ENCODE assay signal across 26 cellular contexts in genomic region chr9:124332756-124333155, GRCh38.
DNase-seq lines count a peak whose midpoint lies in the region; ATAC-seq, FAIRE-seq and TF ChIP-seq lines count a peak whose summit lies in the region.
"Had no signal": no experiment of that assay in that cellular context is flagged by ENCODE, and none has a peak within 500 bp of the region (broad histone marks: within the 10 kb centered on the region; RNA-seq: fewer than 3 reads in every experiment).

No MANE protein-coding gene starts in this region.

- TF ChIP-seq CTCF in endothelial cell (IDR thresholded peaks at IDR 0.05; ENCODE audit: unreplicated experiment), result no peak
- TF ChIP-seq CTCF in neural crest cell (conservative IDR thresholded peaks at IDR 0.05), result no peak
- no peak for TF ChIP-seq CTCF in psoas muscle (IDR thresholded peaks at IDR 0.05)
- no peak for TF ChIP-seq CTCF in CD8-positive, alpha-beta T cell (IDR thresholded peaks at IDR 0.05)

- H3K9ac ChIP-seq in Karpas-422 (ENCODE audit: low read length), result no peak overlapping the region

- WGBS in psoas muscle, 3 donors, result 59 to 66% (median 61%) methylated on average over 17 to 18 of the region's 18 CpGs

- H3K9me2 ChIP-seq in Karpas-422 (replicated peaks; ENCODE audit: insufficient read depth, low read length), result no peaks in the 10 kb centered on the region

- no peak overlapping the region for H2AFZ ChIP-seq in Karpas-422 (ENCODE audit: low read length)
- H2AFZ ChIP-seq: PC-9 had no signal

- intact Hi-C loops in psoas muscle (cut with DNase I), result no loop called here
- intact Hi-C loops in CD8-positive, alpha-beta T cell (cut with DNase I, micrococcal nuclease), result no loop called here

- H3K4me3 Mint-ChIP-seq in endothelial cell (ENCODE audit: unreplicated experiment) (peak overlapping the region; percentile 25), neural crest cell (no peak overlapping the region)
- H3K4me3 Mint-ChIP-seq in CD8-positive, alpha-beta T cell, result no peak overlapping the region
- H3K4me3 Mint-ChIP-seq: CD4-positive, CD25-positive, alpha-beta regulatory T cell had no signal

- H3K9me3 ChIP-seq in SJCRH30 (replicated peaks) (no peaks in the 10 kb centered on the region), psoas muscle (peaks cover 4% of the 10 kb centered on the region), Karpas-422 (ENCODE audit: low read length) (no peaks in the 10 kb centered on the region)
- H3K9me3 ChIP-seq in CD8-positive, alpha-beta T cell (ENCODE audit: low read length), result no peaks in the 10 kb centered on the region

- H3K27me3 Mint-ChIP-seq in endothelial cell (ENCODE audit: unreplicated experiment) (peaks cover 7% of the 10 kb centered on the region), neural crest cell (ENCODE audit: low read depth) (no peaks in the 10 kb centered on the region)
- no peaks in the 10 kb centered on the region for H3K27me3 Mint-ChIP-seq in CD8-positive, alpha-beta T cell (ENCODE audit: low read depth)
- H3K27me3 Mint-ChIP-seq: CD4-positive, CD25-positive, alpha-beta regulatory T cell had no signal

- H3K27me3 ChIP-seq in SJCRH30 (no peaks in the 10 kb centered on the region), psoas muscle (ENCODE audit: insufficient read depth in 3 of 3, low read length in 2 of 3) (no peaks in the 10 kb centered on the region), Karpas-422 (ENCODE audit: low read length) (no peaks in the 10 kb centered on the region)
- no peaks in the 10 kb centered on the region for H3K27me3 ChIP-seq in CD8-positive, alpha-beta T cell (ENCODE audit: insufficient read depth, low read length)

- H3K79me2 ChIP-seq in Karpas-422 (ENCODE audit: low read length), result no peaks in the 10 kb centered on the region

- H3K36me3 ChIP-seq in SJCRH30 (peaks cover 2% of the 10 kb centered on the region), psoas muscle (ENCODE audit: insufficient read depth in 1 of 2, low read depth in 1 of 2) (peaks cover 0 to 31% of the 10 kb centered on the region in 2 donors), Karpas-422 (ENCODE audit: insufficient read depth, low read length) (peaks cover 41% of the 10 kb centered on the region)
- H3K36me3 ChIP-seq in CD8-positive, alpha-beta T cell (ENCODE audit: insufficient read depth, low read length), result no peaks in the 10 kb centered on the region

- no peak for TF ChIP-seq POLR2A in GM12891 (IDR thresholded peaks at IDR 0.05; ENCODE audit: low read depth, low read length)

- H3K4me1 Mint-ChIP-seq in endothelial cell (ENCODE audit: unreplicated experiment) (peaks cover 3% of the 10 kb centered on the region), neural crest cell (peaks cover 13% of the 10 kb centered on the region)
- H3K4me1 Mint-ChIP-seq in CD8-positive, alpha-beta T cell (ENCODE audit: low read depth), result no peaks in the 10 kb centered on the region
- H3K4me1 Mint-ChIP-seq: CD4-positive, CD25-positive, alpha-beta regulatory T cell had no signal

- H3K36me3 Mint-ChIP-seq in endothelial cell (ENCODE audit: low read depth, unreplicated experiment), result peaks cover 18% of the 10 kb centered on the region
- peaks cover 9% of the 10 kb centered on the region for H3K36me3 Mint-ChIP-seq in neural crest cell (ENCODE audit: low read depth)
- peaks cover 4% of the 10 kb centered on the region for H3K36me3 Mint-ChIP-seq in CD8-positive, alpha-beta T cell

- no peak for FAIRE-seq in GM12891 (lab: Jason Lieb, UNC)
- FAIRE-seq: G401.6, K562 had no signal

- H4K20me1 ChIP-seq in Karpas-422 (ENCODE audit: insufficient read depth, low read depth, low read length), result peaks cover 13% of the 10 kb centered on the region; the same call in 1 of the 2 replicates

- H3K4me1 ChIP-seq in SJCRH30, result peaks cover 29% of the 10 kb centered on the region
- no peaks in the 10 kb centered on the region for H3K4me1 ChIP-seq in psoas muscle
- no peaks in the 10 kb centered on the region for H3K4me1 ChIP-seq in CD8-positive, alpha-beta T cell (ENCODE audit: insufficient read depth, low read length)
- no peaks in the 10 kb centered on the region for H3K4me1 ChIP-seq in Karpas-422 (ENCODE audit: low read length)

- H3K9me3 Mint-ChIP-seq in endothelial cell (ENCODE audit: unreplicated experiment) (no peaks in the 10 kb centered on the region), neural crest cell (no peaks in the 10 kb centered on the region)
- H3K9me3 Mint-ChIP-seq in CD8-positive, alpha-beta T cell, result no peaks in the 10 kb centered on the region
- H3K9me3 Mint-ChIP-seq: CD4-positive, CD25-positive, alpha-beta regulatory T cell had no signal

- no peak for ATAC-seq in psoas muscle
- no peak for ATAC-seq in CD8-positive, alpha-beta T cell
- ATAC-seq: HCT116, K562 had no signal

- CTCF ChIA-PET in CD8-positive, alpha-beta T cell (lab: Charles Lee), result no interaction called here

- H3K27ac ChIP-seq in SJCRH30, result peak overlapping the region; percentile 78
- no peak overlapping the region for H3K27ac ChIP-seq in psoas muscle
- no peak overlapping the region for H3K27ac ChIP-seq in CD8-positive, alpha-beta T cell (ENCODE audit: low read depth, low read length)
- no peak overlapping the region for H3K27ac ChIP-seq in Karpas-422 (ENCODE audit: low read length)
- H3K27ac ChIP-seq: PC-9 had no signal

- DNase-seq in GM12891 (ENCODE audit: insufficient read length, low spot score) (no peak), SJCRH30 (no peak), endothelial cell (ENCODE audit: low spot score) (no peak), neural crest cell (ENCODE audit: low read depth, low spot score) (no peak), DMS79 treated with DMSO at 0.1 percent for 48 hours (lab: John Stamatoyannopoulos, UW) (no peak), psoas muscle (no peak), Karpas-422 (no peak)
- no peak for DNase-seq in CD8-positive, alpha-beta T cell
- DNase-seq: 8988T; CD4-positive, CD25-positive, alpha-beta regulatory T cell; COR-L47; DMS53; GOT3; MV-4-11; NCI-H1105; NCI-H1436 treated with DMSO at 0.1 percent for 48 hours; NCI-H1930; NCI-H2107; NCI-H446 treated with DMSO at 0.1 percent for 48 hours; NCI-H526; NCI-H82; PC-9; Right ventricle myocardium superior had no signal

- H3K4me3 ChIP-seq in SJCRH30 (peak overlapping the region; percentile 35), psoas muscle (no peak overlapping the region), Karpas-422 (ENCODE audit: low read length) (no peak overlapping the region)
- no peak overlapping the region for H3K4me3 ChIP-seq in CD8-positive, alpha-beta T cell (ENCODE audit: low read depth, low read length)
- H3K4me3 ChIP-seq: K562, PC-9 had no signal

- POLR2A ChIA-PET in CD8-positive, alpha-beta T cell (lab: Charles Lee), result no interaction called here

- no peak overlapping the region for H3K4me2 ChIP-seq in Karpas-422 (ENCODE audit: low read depth, low read length, poor library complexity, severe bottlenecking)
- H3K4me2 ChIP-seq: PC-9 had no signal

- no peak overlapping the region for H3K27ac Mint-ChIP-seq in endothelial cell (ENCODE audit: unreplicated experiment)
- peak overlapping the region; percentile 19 for H3K27ac Mint-ChIP-seq in neural crest cell (ENCODE audit: unreplicated experiment)
- H3K27ac Mint-ChIP-seq in CD8-positive, alpha-beta T cell, result no peak overlapping the region
- H3K27ac Mint-ChIP-seq: CD4-positive, CD25-positive, alpha-beta regulatory T cell had no signal

TF ChIP-seq in GM12891, 5 proteins besides CTCF, POLR2A, EP300 and RAD21:
- no peak for TF ChIP-seq POU2F2 (IDR thresholded peaks at IDR 0.05; ENCODE audit: low read depth, low read length)
- TF ChIP-seq SPI1 (IDR thresholded peaks at IDR 0.05; ENCODE audit: low read depth, low read length), result no peak
- 0 out of 2 replicates have a peak, but pooled peaks have one; percentile 5 for TF ChIP-seq POLR2AphosphoS5 (IDR thresholded peaks at IDR 0.05; ENCODE audit: low read depth, low read length)
- TF ChIP-seq PAX5 (IDR thresholded peaks at IDR 0.05; ENCODE audit: insufficient read depth, low read length, severe bottlenecking), result no peak
